29 cellular contexts compared by ENCODE assay signal in genomic region chr12:49973361-49973830, GRCh38. TPM values are rescaled to one million over a fixed set of nuclear protein-coding genes. Genes with fewer than 3 reads are reported as not detected.
"Had no signal": no experiment of that assay in that cellular context is flagged by ENCODE, and none has a peak within 500 bp of the region (broad histone marks: within the 10 kb centered on the region; RNA-seq: fewer than 3 reads in every experiment).

No MANE protein-coding gene starts in this region.

- H3K27ac ChIP-seq: adrenal gland, ascending aorta, cardiac muscle cell, heart left ventricle, neutrophil, ovary, testis, transverse colon had no signal

- ATAC-seq: activated CD4-positive, alpha-beta T cell treated with anti-CD3 and anti-CD28 coated beads for 36 hours; stimulated activated naive CD8-positive, alpha-beta T cell treated with anti-CD3 and anti-CD28 coated beads, Interleukin-15, Interleukin-2, amounts not matched to agents 100 U/mL and 50 U/mL, for 24 hours had no signal

- H3K4me3 ChIP-seq: adrenal gland, ascending aorta, cardiac muscle cell, heart left ventricle, lung, ovary, testis, transverse colon had no signal

- H3K9me3 ChIP-seq: adrenal gland, ascending aorta, heart left ventricle, neutrophil, ovary, testis, transverse colon had no signal

- H3K4me1 Mint-ChIP-seq: activated CD4-positive, alpha-beta T cell treated with anti-CD3 and anti-CD28 coated beads for 36 hours; activated naive CD8-positive, alpha-beta T cell treated with anti-CD3 and anti-CD28 coated beads for 36 hours; immature natural killer cell had no signal

- H3K36me3 Mint-ChIP-seq: activated naive CD8-positive, alpha-beta T cell treated with anti-CD3 and anti-CD28 coated beads for 36 hours; brain; immature natural killer cell had no signal

- H3K27ac Mint-ChIP-seq: activated CD4-positive, alpha-beta T cell treated with anti-CD3 and anti-CD28 coated beads for 36 hours; activated naive CD4-positive, alpha-beta T cell treated with anti-CD3 and anti-CD28 coated beads for 36 hours; activated naive CD8-positive, alpha-beta T cell treated with anti-CD3 and anti-CD28 coated beads for 36 hours; activated T-cell treated with anti-CD3 and anti-CD28 coated beads, Interleukin-2, amount 50 U/mL, for 72 hours; immature natural killer cell; progenitor cell of endocrine pancreas had no signal

- H3K9me3 Mint-ChIP-seq: activated naive CD4-positive, alpha-beta T cell treated with anti-CD3 and anti-CD28 coated beads for 36 hours; activated naive CD8-positive, alpha-beta T cell treated with anti-CD3 and anti-CD28 coated beads for 36 hours; activated T-cell treated with anti-CD3 and anti-CD28 coated beads, Interleukin-2, amount 50 U/mL, for 72 hours; brain; immature natural killer cell; nephron had no signal

- H3K36me3 ChIP-seq: adrenal gland, ascending aorta, cardiac muscle cell, heart left ventricle, neutrophil, ovary, transverse colon had no signal

- H3K4me1 ChIP-seq: adrenal gland had no signal

- DNase-seq: activated CD4-positive, alpha-beta T cell treated with anti-CD3 and anti-CD28 coated beads for 36 hours; activated CD4-positive, CD25-positive, alpha-beta regulatory T cell; activated naive CD4-positive, alpha-beta T cell treated with anti-CD3 and anti-CD28 coated beads for 36 hours; activated naive CD8-positive, alpha-beta T cell treated with anti-CD3 and anti-CD28 coated beads for 36 hours; activated T-cell treated with anti-CD3 and anti-CD28 coated beads for 4 hours; activated T-cell treated with anti-CD3 and anti-CD28 coated beads, Interleukin-2, amount 50 U/mL, for 72 hours; cortex of kidney; immature natural killer cell; stimulated activated naive CD8-positive, alpha-beta T cell treated with anti-CD3 and anti-CD28 coated beads, Interleukin-15, Interleukin-2, amounts not matched to agents 100 U/mL and 50 U/mL, for 24 hours; T-helper 1 cell had no signal

- H3K27me3 Mint-ChIP-seq: activated CD4-positive, alpha-beta T cell treated with anti-CD3 and anti-CD28 coated beads for 36 hours had no signal

- H3K4me3 Mint-ChIP-seq: activated CD4-positive, alpha-beta T cell treated with anti-CD3 and anti-CD28 coated beads for 36 hours; activated naive CD4-positive, alpha-beta T cell treated with anti-CD3 and anti-CD28 coated beads for 36 hours; activated naive CD8-positive, alpha-beta T cell treated with anti-CD3 and anti-CD28 coated beads for 36 hours; activated T-cell treated with anti-CD3 and anti-CD28 coated beads, Interleukin-2, amount 50 U/mL, for 72 hours; brain; immature natural killer cell had no signal

- H3K27me3 ChIP-seq: ascending aorta, cardiac muscle cell, ovary, testis had no signal

RNA-seq across cellular contexts. Expression of gene AQP6, which starts 0.6 kb away (rescaled TPM):
- total RNA-seq: activated CD4-positive, alpha-beta T cell treated with anti-CD3 and anti-CD28 coated beads for 36 hours; activated naive CD4-positive, alpha-beta T cell treated with anti-CD3 and anti-CD28 coated beads for 36 hours; activated naive CD8-positive, alpha-beta T cell treated with anti-CD3 and anti-CD28 coated beads for 36 hours; activated T-cell treated with anti-CD3 and anti-CD28 coated beads, Interleukin-2, amount 50 U/mL, for 72 hours; ascending aorta; endothelial cell of umbilical vein; fibroblast of villous mesenchyme; heart left ventricle; mesenteric fat pad had no signal
- polyA plus RNA-seq: fibroblast of lung, immature natural killer cell had no signal

RNA-seq across cellular contexts. Expression of gene AQP5, which starts 11.7 kb away (rescaled TPM):
- total RNA-seq: activated CD4-positive, alpha-beta T cell treated with anti-CD3 and anti-CD28 coated beads for 36 hours; activated naive CD4-positive, alpha-beta T cell treated with anti-CD3 and anti-CD28 coated beads for 36 hours; activated naive CD8-positive, alpha-beta T cell treated with anti-CD3 and anti-CD28 coated beads for 36 hours; activated T-cell treated with anti-CD3 and anti-CD28 coated beads, Interleukin-2, amount 50 U/mL, for 72 hours; ascending aorta; fibroblast of lung; fibroblast of villous mesenchyme; mesenteric fat pad; transverse colon had no signal
- polyA plus RNA-seq: fibroblast of lung, immature natural killer cell had no signal

RNA-seq across cellular contexts. Expression of gene AQP2, which starts 22.9 kb away (rescaled TPM):
- total RNA-seq: activated CD4-positive, alpha-beta T cell treated with anti-CD3 and anti-CD28 coated beads for 36 hours; activated naive CD4-positive, alpha-beta T cell treated with anti-CD3 and anti-CD28 coated beads for 36 hours; activated naive CD8-positive, alpha-beta T cell treated with anti-CD3 and anti-CD28 coated beads for 36 hours; activated T-cell treated with anti-CD3 and anti-CD28 coated beads, Interleukin-2, amount 50 U/mL, for 72 hours; ascending aorta; cardiac muscle cell; cerebellum; endothelial cell of umbilical vein; fibroblast of lung; fibroblast of villous mesenchyme; heart left ventricle; lung; mesenteric fat pad; mucosa of gallbladder; transverse colon had no signal
- polyA plus RNA-seq: cardiac muscle cell, endothelial cell of umbilical vein, esophagus, fibroblast of lung, heart left ventricle, immature natural killer cell, lung had no signal
